ENCODE assay signal across 1 cellular context in genomic region chr2:63587814-63588384, GRCh38.
TF ChIP-seq lines count a peak whose summit lies in the region.

No MANE protein-coding gene starts in this region.

TF ChIP-seq in K562, 482 proteins besides CTCF, POLR2A, EP300 and RAD21 (continued from another document and continues in another):
- TF ChIP-seq AFF1 (IDR thresholded peaks at IDR 0.05; ENCODE audit: low read depth in 1 of 2, partially characterized antibody in 2 of 2) (no peak), TCFL5 (CRISPR knock-in tag; conservative IDR thresholded peaks at IDR 0.05) (no peak), IFI16 (CRISPR knock-in tag; IDR thresholded peaks at IDR 0.05) (no peak), PRDM10 (IDR thresholded peaks at IDR 0.05; ENCODE audit: partially characterized antibody) (peak; percentile 82), ZNF75A (CRISPR knock-in tag; IDR thresholded peaks at IDR 0.05) (no peak), HNRNPK (IDR thresholded peaks at IDR 0.05; ENCODE audit: low read depth, low read length, poor library complexity, severe bottlenecking) (no peak), PURB (CRISPR knock-in tag; IDR thresholded peaks at IDR 0.05; ENCODE audit: low read depth) (no peak), GATAD2B (IDR thresholded peaks at IDR 0.05; ENCODE audit: borderline replicate concordance) (no peak), ATF1 (CRISPR knock-in tag; IDR thresholded peaks at IDR 0.05) (no peak), ATF1 (tag; IDR thresholded peaks at IDR 0.05) (no peak), ZBTB5 (IDR thresholded peaks at IDR 0.05) (peak; percentile 91), ZNF24 (IDR thresholded peaks at IDR 0.05) (no peak), CBFA2T2 (conservative IDR thresholded peaks at IDR 0.05) (no peak), HMGXB4 (CRISPR knock-in tag; IDR thresholded peaks at IDR 0.05) (no peak), RBM34 (IDR thresholded peaks at IDR 0.05; ENCODE audit: borderline replicate concordance, insufficient read depth, low read length) (no peak), ZNF316 (IDR thresholded peaks at IDR 0.05) (no peak), HMGN3 (IDR thresholded peaks at IDR 0.05; ENCODE audit: borderline replicate concordance, extremely low read depth, insufficient read length, low read depth, low read length) (no peak), IRF1 (CRISPR knock-in tag; IDR thresholded peaks at IDR 0.05; ENCODE audit: borderline replicate concordance) (no peak), PRMT5 (CRISPR knock-in tag; IDR thresholded peaks at IDR 0.05) (no peak), ZNF347 (CRISPR knock-in tag; IDR thresholded peaks at IDR 0.05; ENCODE audit: low read depth) (no peak), E2F6 (IDR thresholded peaks at IDR 0.05; ENCODE audit: borderline replicate concordance in 1 of 2, extremely low read depth in 1 of 2, insufficient read depth in 1 of 2, insufficient read length in 1 of 2, low read depth in 1 of 2, low read length in 1 of 2, poor library complexity in 1 of 2, severe bottlenecking in 1 of 2) (no peak), CSDE1 (IDR thresholded peaks at IDR 0.05) (no peak), RHOXF2B (CRISPR knock-in tag; conservative IDR thresholded peaks at IDR 0.05) (no peak), CHD7 (IDR thresholded peaks at IDR 0.05; ENCODE audit: low read depth, low read length) (no peak), ETV5 (CRISPR knock-in tag; IDR thresholded peaks at IDR 0.05; ENCODE audit: low read depth) (no peak), SIN3B (IDR thresholded peaks at IDR 0.05; ENCODE audit: low read depth) (peak; percentile 51; the same call in 1 of the 2 replicates), USF2 (CRISPR knock-in tag; IDR thresholded peaks at IDR 0.05) (no peak), SMARCA4 (IDR thresholded peaks at IDR 0.05) (no peak), TCF15 (CRISPR knock-in tag; IDR thresholded peaks at IDR 0.05) (no peak)
